1 cellular context compared by ENCODE assay signal in the genomic region with DNA sequence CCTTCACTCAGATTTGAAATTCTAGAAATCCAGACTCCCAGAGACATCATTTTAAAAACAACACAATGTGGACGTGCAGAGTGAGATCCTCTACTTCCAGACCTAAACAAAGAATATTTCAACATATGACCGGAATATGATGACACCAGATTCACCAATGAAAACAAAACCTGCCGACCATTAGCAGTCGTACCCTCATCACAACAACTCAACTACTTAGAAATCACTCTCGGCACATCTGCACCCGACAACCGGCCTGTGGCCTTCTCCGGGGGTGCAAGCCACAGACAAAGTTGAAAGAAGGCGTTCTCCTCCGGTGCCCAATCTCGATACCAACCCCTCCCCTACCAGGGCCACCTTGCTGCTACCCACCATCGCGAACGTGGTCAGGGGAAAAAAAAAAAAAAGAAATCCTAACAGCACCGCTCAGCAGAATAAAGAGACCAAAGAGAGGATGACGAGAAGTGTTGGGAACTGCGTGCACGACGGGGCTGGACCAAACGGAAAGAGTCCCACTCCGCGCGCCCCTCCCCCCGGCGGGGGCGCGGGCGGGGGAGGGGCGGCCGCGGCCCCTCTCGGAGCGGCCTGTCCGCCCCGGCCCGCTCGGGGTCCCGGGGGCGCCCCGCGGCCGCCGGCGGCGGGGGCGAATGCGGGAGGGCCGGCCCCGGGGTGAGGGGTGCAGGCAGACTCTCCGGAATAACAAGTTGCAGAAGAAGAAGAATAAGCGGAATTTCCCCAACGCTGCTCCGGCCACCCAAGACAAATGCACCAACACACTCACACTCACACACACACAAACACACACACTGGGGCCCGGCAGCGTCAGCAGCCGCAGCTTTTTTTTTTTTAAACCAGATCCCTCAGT.
A peak's percentile ranks its signal among the peaks of the same experiment; 100 is the strongest.
TF ChIP-seq lines count a peak whose summit lies in the region.

No MANE protein-coding gene starts in this region.

TF ChIP-seq in K562, 482 proteins besides CTCF, POLR2A, EP300 and RAD21 (continued from another document and continues in another):
- TF ChIP-seq, protein P1, sequence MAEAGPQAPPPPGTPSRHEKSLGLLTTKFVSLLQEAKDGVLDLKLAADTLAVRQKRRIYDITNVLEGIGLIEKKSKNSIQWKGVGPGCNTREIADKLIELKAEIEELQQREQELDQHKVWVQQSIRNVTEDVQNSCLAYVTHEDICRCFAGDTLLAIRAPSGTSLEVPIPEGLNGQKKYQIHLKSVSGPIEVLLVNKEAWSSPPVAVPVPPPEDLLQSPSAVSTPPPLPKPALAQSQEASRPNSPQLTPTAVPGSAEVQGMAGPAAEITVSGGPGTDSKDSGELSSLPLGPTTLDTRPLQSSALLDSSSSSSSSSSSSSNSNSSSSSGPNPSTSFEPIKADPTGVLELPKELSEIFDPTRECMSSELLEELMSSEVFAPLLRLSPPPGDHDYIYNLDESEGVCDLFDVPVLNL (CRISPR knock-in tag; IDR thresholded peaks at IDR 0.05; ENCODE audit: low read depth): no peak
- TF ChIP-seq ZNF124 (CRISPR knock-in tag; IDR thresholded peaks at IDR 0.05) (no peak), RAD51 (IDR thresholded peaks at IDR 0.05; ENCODE audit: borderline replicate concordance, low read depth) (no peak), CC2D1A (IDR thresholded peaks at IDR 0.05) (no peak), KAT7 (CRISPR knock-in tag; IDR thresholded peaks at IDR 0.05; ENCODE audit: borderline replicate concordance) (no peak), NONO (IDR thresholded peaks at IDR 0.05; ENCODE audit: low read depth in 2 of 2, low read length in 1 of 2) (no peak), SMARCE1 (IDR thresholded peaks at IDR 0.05) (peak; percentile 29; the same call in 1 of the 2 replicates), ZNF695 (CRISPR knock-in tag; IDR thresholded peaks at IDR 0.05) (no peak), ETS2 (tag; IDR thresholded peaks at IDR 0.05; ENCODE audit: borderline replicate concordance, poor library complexity, severe bottlenecking) (no peak), ZKSCAN3 (CRISPR knock-in tag; IDR thresholded peaks at IDR 0.05) (no peak), NCOR1 (IDR thresholded peaks at IDR 0.05) (no peak), KLF10 (CRISPR knock-in tag; IDR thresholded peaks at IDR 0.05) (no peak), FOXK2 (conservative IDR thresholded peaks at IDR 0.05 in 1 of 2, IDR thresholded peaks at IDR 0.05 in 1 of 2; ENCODE audit: low read depth in 2 of 2) (no peak; a peak in 1 of 4 replicates), ZNF134 (CRISPR knock-in tag; conservative IDR thresholded peaks at IDR 0.05) (no peak), MCM5 (IDR thresholded peaks at IDR 0.05; ENCODE audit: low read depth) (no peak), BCOR (IDR thresholded peaks at IDR 0.05) (no peak), ZNF717 (CRISPR knock-in tag; IDR thresholded peaks at IDR 0.05) (no peak), NBN (IDR thresholded peaks at IDR 0.05; ENCODE audit: low read depth) (peak; percentile 59; the same call in 1 of the 2 replicates), RBBP5 (IDR thresholded peaks at IDR 0.05; ENCODE audit: borderline replicate concordance, insufficient read depth, low read length, poor library complexity, severe bottlenecking) (peak; percentile 79), POLR2AphosphoS2 (IDR thresholded peaks at IDR 0.05; ENCODE audit: low read length) (no peak), ZNF133 (CRISPR knock-in tag; IDR thresholded peaks at IDR 0.05) (no peak), SNIP1 (IDR thresholded peaks at IDR 0.05; ENCODE audit: low read depth) (no peak), CXXC5 (CRISPR knock-in tag; IDR thresholded peaks at IDR 0.05) (peak; percentile 58), BCL6 (CRISPR knock-in tag; IDR thresholded peaks at IDR 0.05) (no peak), NR2F6 (CRISPR knock-in tag; IDR thresholded peaks at IDR 0.05) (no peak), ZNF644 (tag; IDR thresholded peaks at IDR 0.05; ENCODE audit: low read depth) (peak; percentile 54; the same call in 1 of the 2 replicates), TBP (optimal IDR thresholded peaks at IDR 0.05; ENCODE audit: low read depth, low read length) (no peak), CBX5 (IDR thresholded peaks at IDR 0.05; ENCODE audit: borderline replicate concordance, low read depth) (no peak), ZNF436 (CRISPR knock-in tag; IDR thresholded peaks at IDR 0.05) (no peak), ELF2 (CRISPR knock-in tag; IDR thresholded peaks at IDR 0.05) (no peak), YY1 (IDR thresholded peaks at IDR 0.05; ENCODE audit: borderline replicate concordance in 1 of 3, control insufficient read depth in 1 of 3, extremely low read depth in 1 of 3, insufficient read depth in 3 of 3, insufficient read length in 1 of 3, insufficient replicate concordance in 2 of 3, low read depth in 1 of 3, low read length in 2 of 3) (peak in 1 of 3 experiments; percentile 13), SRSF1 (IDR thresholded peaks at IDR 0.05; ENCODE audit: low read depth, low read length) (no peak), CCAR2 (IDR thresholded peaks at IDR 0.05; ENCODE audit: low read depth, low read length) (no peak), ZNF76 (CRISPR knock-in tag; IDR thresholded peaks at IDR 0.05; ENCODE audit: borderline replicate concordance) (no peak), YBX1 (IDR thresholded peaks at IDR 0.05) (no peak), MECOM (CRISPR knock-in tag; IDR thresholded peaks at IDR 0.05) (no peak), ZKSCAN1 (IDR thresholded peaks at IDR 0.05; ENCODE audit: low read depth, low read length) (no peak), ZC3H4 (CRISPR knock-in tag; IDR thresholded peaks at IDR 0.05; ENCODE audit: borderline replicate concordance) (no peak), ZC3H11A (IDR thresholded peaks at IDR 0.05; ENCODE audit: low read depth, low read length) (no peak)
- TF ChIP-seq, protein P2, sequence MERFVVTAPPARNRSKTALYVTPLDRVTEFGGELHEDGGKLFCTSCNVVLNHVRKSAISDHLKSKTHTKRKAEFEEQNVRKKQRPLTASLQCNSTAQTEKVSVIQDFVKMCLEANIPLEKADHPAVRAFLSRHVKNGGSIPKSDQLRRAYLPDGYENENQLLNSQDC (CRISPR knock-in tag; IDR thresholded peaks at IDR 0.05): no peak
- TF ChIP-seq, protein P3, sequence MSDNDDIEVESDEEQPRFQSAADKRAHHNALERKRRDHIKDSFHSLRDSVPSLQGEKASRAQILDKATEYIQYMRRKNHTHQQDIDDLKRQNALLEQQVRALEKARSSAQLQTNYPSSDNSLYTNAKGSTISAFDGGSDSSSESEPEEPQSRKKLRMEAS (CRISPR knock-in tag; IDR thresholded peaks at IDR 0.05): no peak
- TF ChIP-seq, protein P4, sequence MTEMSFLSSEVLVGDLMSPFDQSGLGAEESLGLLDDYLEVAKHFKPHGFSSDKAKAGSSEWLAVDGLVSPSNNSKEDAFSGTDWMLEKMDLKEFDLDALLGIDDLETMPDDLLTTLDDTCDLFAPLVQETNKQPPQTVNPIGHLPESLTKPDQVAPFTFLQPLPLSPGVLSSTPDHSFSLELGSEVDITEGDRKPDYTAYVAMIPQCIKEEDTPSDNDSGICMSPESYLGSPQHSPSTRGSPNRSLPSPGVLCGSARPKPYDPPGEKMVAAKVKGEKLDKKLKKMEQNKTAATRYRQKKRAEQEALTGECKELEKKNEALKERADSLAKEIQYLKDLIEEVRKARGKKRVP (CRISPR knock-in tag; IDR thresholded peaks at IDR 0.05): no peak
- TF ChIP-seq, protein P5, sequence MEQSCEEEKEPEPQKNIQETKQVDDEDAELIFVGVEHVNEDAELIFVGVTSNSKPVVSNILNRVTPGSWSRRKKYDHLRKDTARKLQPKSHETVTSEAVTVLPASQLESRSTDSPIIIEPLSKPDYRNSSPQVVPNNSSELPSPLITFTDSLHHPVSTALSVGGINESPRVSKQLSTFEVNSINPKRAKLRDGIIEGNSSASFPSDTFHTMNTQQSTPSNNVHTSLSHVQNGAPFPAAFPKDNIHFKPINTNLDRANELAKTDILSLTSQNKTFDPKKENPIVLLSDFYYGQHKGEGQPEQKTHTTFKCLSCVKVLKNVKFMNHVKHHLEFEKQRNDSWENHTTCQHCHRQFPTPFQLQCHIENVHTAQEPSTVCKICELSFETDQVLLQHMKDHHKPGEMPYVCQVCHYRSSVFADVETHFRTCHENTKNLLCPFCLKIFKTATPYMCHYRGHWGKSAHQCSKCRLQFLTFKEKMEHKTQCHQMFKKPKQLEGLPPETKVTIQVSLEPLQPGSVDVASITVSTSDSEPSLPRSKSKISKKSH (CRISPR knock-in tag; IDR thresholded peaks at IDR 0.05): no peak
- TF ChIP-seq, protein P6, sequence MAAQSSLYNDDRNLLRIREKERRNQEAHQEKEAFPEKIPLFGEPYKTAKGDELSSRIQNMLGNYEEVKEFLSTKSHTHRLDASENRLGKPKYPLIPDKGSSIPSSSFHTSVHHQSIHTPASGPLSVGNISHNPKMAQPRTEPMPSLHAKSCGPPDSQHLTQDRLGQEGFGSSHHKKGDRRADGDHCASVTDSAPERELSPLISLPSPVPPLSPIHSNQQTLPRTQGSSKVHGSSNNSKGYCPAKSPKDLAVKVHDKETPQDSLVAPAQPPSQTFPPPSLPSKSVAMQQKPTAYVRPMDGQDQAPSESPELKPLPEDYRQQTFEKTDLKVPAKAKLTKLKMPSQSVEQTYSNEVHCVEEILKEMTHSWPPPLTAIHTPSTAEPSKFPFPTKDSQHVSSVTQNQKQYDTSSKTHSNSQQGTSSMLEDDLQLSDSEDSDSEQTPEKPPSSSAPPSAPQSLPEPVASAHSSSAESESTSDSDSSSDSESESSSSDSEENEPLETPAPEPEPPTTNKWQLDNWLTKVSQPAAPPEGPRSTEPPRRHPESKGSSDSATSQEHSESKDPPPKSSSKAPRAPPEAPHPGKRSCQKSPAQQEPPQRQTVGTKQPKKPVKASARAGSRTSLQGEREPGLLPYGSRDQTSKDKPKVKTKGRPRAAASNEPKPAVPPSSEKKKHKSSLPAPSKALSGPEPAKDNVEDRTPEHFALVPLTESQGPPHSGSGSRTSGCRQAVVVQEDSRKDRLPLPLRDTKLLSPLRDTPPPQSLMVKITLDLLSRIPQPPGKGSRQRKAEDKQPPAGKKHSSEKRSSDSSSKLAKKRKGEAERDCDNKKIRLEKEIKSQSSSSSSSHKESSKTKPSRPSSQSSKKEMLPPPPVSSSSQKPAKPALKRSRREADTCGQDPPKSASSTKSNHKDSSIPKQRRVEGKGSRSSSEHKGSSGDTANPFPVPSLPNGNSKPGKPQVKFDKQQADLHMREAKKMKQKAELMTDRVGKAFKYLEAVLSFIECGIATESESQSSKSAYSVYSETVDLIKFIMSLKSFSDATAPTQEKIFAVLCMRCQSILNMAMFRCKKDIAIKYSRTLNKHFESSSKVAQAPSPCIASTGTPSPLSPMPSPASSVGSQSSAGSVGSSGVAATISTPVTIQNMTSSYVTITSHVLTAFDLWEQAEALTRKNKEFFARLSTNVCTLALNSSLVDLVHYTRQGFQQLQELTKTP (IDR thresholded peaks at IDR 0.05; ENCODE audit: low read depth in 1 of 2, partially characterized antibody in 2 of 2): no peak
- TF ChIP-seq, protein P7, sequence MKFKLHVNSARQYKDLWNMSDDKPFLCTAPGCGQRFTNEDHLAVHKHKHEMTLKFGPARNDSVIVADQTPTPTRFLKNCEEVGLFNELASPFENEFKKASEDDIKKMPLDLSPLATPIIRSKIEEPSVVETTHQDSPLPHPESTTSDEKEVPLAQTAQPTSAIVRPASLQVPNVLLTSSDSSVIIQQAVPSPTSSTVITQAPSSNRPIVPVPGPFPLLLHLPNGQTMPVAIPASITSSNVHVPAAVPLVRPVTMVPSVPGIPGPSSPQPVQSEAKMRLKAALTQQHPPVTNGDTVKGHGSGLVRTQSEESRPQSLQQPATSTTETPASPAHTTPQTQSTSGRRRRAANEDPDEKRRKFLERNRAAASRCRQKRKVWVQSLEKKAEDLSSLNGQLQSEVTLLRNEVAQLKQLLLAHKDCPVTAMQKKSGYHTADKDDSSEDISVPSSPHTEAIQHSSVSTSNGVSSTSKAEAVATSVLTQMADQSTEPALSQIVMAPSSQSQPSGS (CRISPR knock-in tag; IDR thresholded peaks at IDR 0.05): no peak
- TF ChIP-seq, protein P8, sequence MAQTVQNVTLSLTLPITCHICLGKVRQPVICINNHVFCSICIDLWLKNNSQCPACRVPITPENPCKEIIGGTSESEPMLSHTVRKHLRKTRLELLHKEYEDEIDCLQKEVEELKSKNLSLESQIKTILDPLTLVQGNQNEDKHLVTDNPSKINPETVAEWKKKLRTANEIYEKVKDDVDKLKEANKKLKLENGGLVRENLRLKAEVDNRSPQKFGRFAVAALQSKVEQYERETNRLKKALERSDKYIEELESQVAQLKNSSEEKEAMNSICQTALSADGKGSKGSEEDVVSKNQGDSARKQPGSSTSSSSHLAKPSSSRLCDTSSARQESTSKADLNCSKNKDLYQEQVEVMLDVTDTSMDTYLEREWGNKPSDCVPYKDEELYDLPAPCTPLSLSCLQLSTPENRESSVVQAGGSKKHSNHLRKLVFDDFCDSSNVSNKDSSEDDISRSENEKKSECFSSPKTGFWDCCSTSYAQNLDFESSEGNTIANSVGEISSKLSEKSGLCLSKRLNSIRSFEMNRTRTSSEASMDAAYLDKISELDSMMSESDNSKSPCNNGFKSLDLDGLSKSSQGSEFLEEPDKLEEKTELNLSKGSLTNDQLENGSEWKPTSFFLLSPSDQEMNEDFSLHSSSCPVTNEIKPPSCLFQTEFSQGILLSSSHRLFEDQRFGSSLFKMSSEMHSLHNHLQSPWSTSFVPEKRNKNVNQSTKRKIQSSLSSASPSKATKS (CRISPR knock-in tag; IDR thresholded peaks at IDR 0.05): no peak
- TF ChIP-seq, protein P9, sequence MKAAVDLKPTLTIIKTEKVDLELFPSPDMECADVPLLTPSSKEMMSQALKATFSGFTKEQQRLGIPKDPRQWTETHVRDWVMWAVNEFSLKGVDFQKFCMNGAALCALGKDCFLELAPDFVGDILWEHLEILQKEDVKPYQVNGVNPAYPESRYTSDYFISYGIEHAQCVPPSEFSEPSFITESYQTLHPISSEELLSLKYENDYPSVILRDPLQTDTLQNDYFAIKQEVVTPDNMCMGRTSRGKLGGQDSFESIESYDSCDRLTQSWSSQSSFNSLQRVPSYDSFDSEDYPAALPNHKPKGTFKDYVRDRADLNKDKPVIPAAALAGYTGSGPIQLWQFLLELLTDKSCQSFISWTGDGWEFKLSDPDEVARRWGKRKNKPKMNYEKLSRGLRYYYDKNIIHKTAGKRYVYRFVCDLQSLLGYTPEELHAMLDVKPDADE (conservative IDR thresholded peaks at IDR 0.05; ENCODE audit: control insufficient read depth, low read depth, low read length): no peak
- TF ChIP-seq, protein P10, sequence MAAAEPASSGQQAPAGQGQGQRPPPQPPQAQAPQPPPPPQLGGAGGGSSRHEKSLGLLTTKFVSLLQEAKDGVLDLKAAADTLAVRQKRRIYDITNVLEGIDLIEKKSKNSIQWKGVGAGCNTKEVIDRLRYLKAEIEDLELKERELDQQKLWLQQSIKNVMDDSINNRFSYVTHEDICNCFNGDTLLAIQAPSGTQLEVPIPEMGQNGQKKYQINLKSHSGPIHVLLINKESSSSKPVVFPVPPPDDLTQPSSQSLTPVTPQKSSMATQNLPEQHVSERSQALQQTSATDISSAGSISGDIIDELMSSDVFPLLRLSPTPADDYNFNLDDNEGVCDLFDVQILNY (CRISPR knock-in tag; IDR thresholded peaks at IDR 0.05): no peak
